ENCODE assay signal across 9 cellular contexts in genomic region chr13:84844473-84844872, GRCh38.
DNase-seq lines count a peak whose midpoint lies in the region; ATAC-seq, FAIRE-seq and TF ChIP-seq lines count a peak whose summit lies in the region.
"Had no signal": no experiment of that assay in that cellular context is flagged by ENCODE, and none has a peak within 500 bp of the region (broad histone marks: within the 10 kb centered on the region; RNA-seq: fewer than 3 reads in every experiment).

No MANE protein-coding gene starts in this region.

- CTCF ChIA-PET in AG04450 (lab: Charles Lee) (interaction anchor here (0.6 to 1.8 kb wide), 6 partner anchors 13 to 1146 kb away, joined by 3 to 7 read pairs (median 3); no protein-coding TSS in a partner anchor), H1 (lab: Charles Lee; ENCODE audit: partially characterized antibody) (interaction anchor here (0.9 to 2.1 kb wide), 15 partner anchors 12 to 1021 kb away, joined by 3 to 7 read pairs (median 4); no protein-coding TSS in a partner anchor)

- no peaks in the 10 kb centered on the region for H3K79me2 ChIP-seq in H9 (ENCODE audit: insufficient read depth, low read length)
- H3K79me2 ChIP-seq in H1 (ENCODE audit: control insufficient read depth in 1 of 2, insufficient read depth in 2 of 2, low read length in 2 of 2) = no peaks in the 10 kb centered on the region

- TF ChIP-seq RAD21 in H1 (IDR thresholded peaks at IDR 0.05 in 1 of 2, conservative IDR thresholded peaks at IDR 0.05 in 1 of 2; ENCODE audit: low read depth in 2 of 2, low read length in 2 of 2) = peak; percentile 73 to 80

- no peak for TF ChIP-seq EP300 in H1 (IDR thresholded peaks at IDR 0.05; ENCODE audit: borderline replicate concordance in 1 of 2, low read depth in 2 of 2, low read length in 2 of 2)

- H3K4me3 Mint-ChIP-seq in H9 = no peak overlapping the region

- H3K4me2 ChIP-seq in H9 (ENCODE audit: insufficient read depth, insufficient read length, low read length) (no peak overlapping the region), H1 (ENCODE audit: insufficient read depth in 1 of 2, low read depth in 2 of 2, low read length in 2 of 2) (no peak overlapping the region)

- no peaks in the 10 kb centered on the region for H3K4me1 ChIP-seq in H9 (ENCODE audit: insufficient read depth, low read length)
- no peaks in the 10 kb centered on the region for H3K4me1 ChIP-seq in H1 (replicated peaks in 1 of 4; ENCODE audit: control insufficient read depth in 3 of 4, insufficient read depth in 4 of 4, low read length in 3 of 4)
- no peaks in the 10 kb centered on the region for H3K4me1 ChIP-seq in right cardiac atrium (ENCODE audit: control insufficient read depth, insufficient read depth, low read length)

- H3K4ac ChIP-seq in H9 (ENCODE audit: low read depth, low read length) (no peak overlapping the region), H1 (replicated peaks; ENCODE audit: insufficient read length, low read depth, low read length) (no peak overlapping the region)

- FAIRE-seq in H1 (lab: Jason Lieb, UNC) = no peak

- H4K5ac ChIP-seq in H9 (ENCODE audit: insufficient read length, low read depth, low read length) (no peak overlapping the region), H1 (ENCODE audit: insufficient read length, low read depth, low read length) (no peak overlapping the region)

- no peaks in the 10 kb centered on the region for H3K36me3 ChIP-seq in H1 (ENCODE audit: control insufficient read depth in 2 of 4, insufficient read depth in 4 of 4, low read length in 3 of 4)
- H3K36me3 ChIP-seq: thoracic aorta had no signal

- no peak overlapping the region for H3K14ac ChIP-seq in H9 (ENCODE audit: insufficient read depth, low read length)
- no peak overlapping the region for H3K14ac ChIP-seq in H1 (ENCODE audit: insufficient read length)

- H3K23me2 ChIP-seq in H9 (ENCODE audit: insufficient read length, low read depth, low read length, poor library complexity, severe bottlenecking) (no peaks in the 10 kb centered on the region), H1 (ENCODE audit: low read depth, low read length) (no peaks in the 10 kb centered on the region)

- H4K8ac ChIP-seq in H9 (replicated peaks; ENCODE audit: insufficient read length, low read depth, low read length) (no peak overlapping the region), H1 (ENCODE audit: extremely low read depth, insufficient read depth, low read length) (no peak overlapping the region)

- no peak overlapping the region for H3K18ac ChIP-seq in H9 (ENCODE audit: insufficient read length, low read depth, low read length)
- no peak overlapping the region for H3K18ac ChIP-seq in H1 (ENCODE audit: extremely low read depth, low read length)

- H2BK15ac ChIP-seq in H9 (ENCODE audit: low read depth, low read length) (no peak overlapping the region), H1 (ENCODE audit: low read length) (no peak overlapping the region)

- H3K27ac ChIP-seq in AG04450 (ENCODE audit: low read depth, low read length) (no peak overlapping the region), H9 (ENCODE audit: insufficient read length, low read depth, low read length) (no peak overlapping the region), H1 (ENCODE audit: low read depth, low read length) (no peak overlapping the region), right cardiac atrium (ENCODE audit: low read length) (no peak overlapping the region)
- H3K27ac ChIP-seq: thoracic aorta had no signal

- no peaks in the 10 kb centered on the region for H3K27me3 ChIP-seq in AG04450 (ENCODE audit: control insufficient read depth, insufficient read depth, low read length)
- no peaks in the 10 kb centered on the region for H3K27me3 ChIP-seq in H9 (ENCODE audit: insufficient read depth, low read length)
- no peaks in the 10 kb centered on the region for H3K27me3 ChIP-seq in H1 (replicated peaks in 1 of 4; ENCODE audit: control insufficient read depth in 3 of 4, extremely low read depth in 1 of 4, insufficient read depth in 3 of 4, low read length in 3 of 4)
- H3K27me3 ChIP-seq in right cardiac atrium (ENCODE audit: control insufficient read depth, insufficient read depth) = no peaks in the 10 kb centered on the region

- no peak for TF ChIP-seq POLR2A in H1 (IDR thresholded peaks at IDR 0.05; ENCODE audit: control extremely low read depth in 1 of 2, low read depth in 2 of 2, low read length in 2 of 2)

- H3K9me3 Mint-ChIP-seq in H9 = peaks cover 6% of the 10 kb centered on the region in 2 experiments; a peak in 3 of 5 replicates

- H2BK120ac ChIP-seq in H9 (ENCODE audit: low read depth, low read length, poor library complexity, severe bottlenecking) = no peak overlapping the region
- no peak overlapping the region for H2BK120ac ChIP-seq in H1 (replicated peaks; ENCODE audit: low read depth, low read length)

- TF ChIP-seq CTCF in AG04450 (IDR thresholded peaks at IDR 0.05; ENCODE audit: low read depth, low read length) (peak; percentile 33), H9 (conservative IDR thresholded peaks at IDR 0.05) (peak; percentile 82), H1 (IDR thresholded peaks at IDR 0.05; ENCODE audit: control extremely low read depth in 1 of 3, insufficient read depth in 1 of 3, low read depth in 1 of 3, low read length in 3 of 3) (peak in 2 of 3 experiments; percentile 31 to 46; a peak in 2 of 4 replicates)

- H2AK5ac ChIP-seq in H9 (ENCODE audit: insufficient read length, low read length) (no peak overlapping the region), H1 (ENCODE audit: low read depth, low read length) (no peak overlapping the region)

- ATAC-seq in GM18868 (IDR thresholded peaks at IDR 0.05; ENCODE audit: unreplicated experiment) (no peak), right cardiac atrium (no peak)

- DNase-seq in AG04450 (ENCODE audit: low read depth, low spot score) = no peak
- no peak for DNase-seq in H9
- peak; percentile 15 for DNase-seq in NCI-H82 treated with DMSO at 0.1 percent for 48 hours (lab: John Stamatoyannopoulos, UW; ENCODE audit: unreplicated experiment)
- DNase-seq in H1 (ENCODE audit: low read depth in 1 of 2, low spot score in 2 of 2) = no peak
- DNase-seq in posterior cingulate gyrus = no peak
- no peak for DNase-seq in activated T-cell treated with anti-CD3 and anti-CD28 coated beads for 4 hours
- no peak for DNase-seq in right cardiac atrium

- no peaks in the 10 kb centered on the region; a peak in 1 of 4 replicates for H3K4me1 Mint-ChIP-seq in H9

- H2BK20ac ChIP-seq in H9 (ENCODE audit: low read depth, low read length, poor library complexity, severe bottlenecking) (no peak overlapping the region), H1 (ENCODE audit: low read length) (no peak overlapping the region)

- H2BK12ac ChIP-seq in H9 (ENCODE audit: insufficient read length, low read depth, low read length) (no peak overlapping the region), H1 (ENCODE audit: low read depth, low read length) (no peak overlapping the region)

- H3K4me3 ChIP-seq in AG04450 (ENCODE audit: low read depth, low read length) (no peak overlapping the region), H1 (ENCODE audit: extremely low read depth in 1 of 4, insufficient read depth in 2 of 4, low read depth in 3 of 4, low read length in 4 of 4) (no peak overlapping the region), right cardiac atrium (ENCODE audit: low read length) (no peak overlapping the region)
- H3K4me3 ChIP-seq: thoracic aorta had no signal

- no peaks in the 10 kb centered on the region for H4K20me1 ChIP-seq in H9 (ENCODE audit: control insufficient read depth, insufficient read depth, insufficient read length)
- H4K20me1 ChIP-seq in H1 (replicated peaks in 1 of 2; ENCODE audit: control insufficient read depth in 1 of 2, insufficient read depth in 2 of 2, low read length in 2 of 2) = no peaks in the 10 kb centered on the region

- no peak overlapping the region for H3K23ac ChIP-seq in H9 (ENCODE audit: insufficient read length, low read depth, low read length)
- H3K23ac ChIP-seq in H1 (ENCODE audit: insufficient read length) = no peak overlapping the region

- H3K56ac ChIP-seq in H9 (ENCODE audit: insufficient read length, low read depth, low read length) (no peak overlapping the region), H1 (replicated peaks; ENCODE audit: insufficient read length, low read depth, low read length) (no peak overlapping the region)

- H3T11ph ChIP-seq in H9 (ENCODE audit: low read length) = no peak overlapping the region

- H3K36me3 Mint-ChIP-seq in H9 (ENCODE audit: insufficient read depth in 1 of 3, low read depth in 3 of 3) = peaks cover 0 to 10% (median 2%) of the 10 kb centered on the region in 3 experiments; a peak in 3 of 7 replicates

- no CpG with 5 or more reads among the region's 1 CpG for WGBS in H9 (ENCODE audit: extremely low coverage, insufficient read length, low lambda C conversion rate)
- 41% methylated on average over 1 of the region's 1 CpG; no CpG with 5 or more reads in 1 of the 2 experiments for WGBS in H1 (ENCODE audit: extremely low coverage in 1 of 2, insufficient coverage in 1 of 2, insufficient read length in 1 of 2, insufficient replicate concordance in 2 of 2, low coverage in 1 of 2, low lambda C conversion rate in 2 of 2, missing lambda C conversion rate in 1 of 2), 2 experiments
- 31% methylated on average over 1 of the region's 1 CpG for WGBS in right cardiac atrium

- H2BK5ac ChIP-seq in H9 (ENCODE audit: insufficient read length, low read length) = no peak overlapping the region
- H2BK5ac ChIP-seq in H1 (ENCODE audit: low read depth, low read length) = no peak overlapping the region

- intact Hi-C loops in posterior cingulate gyrus (cut with DNase I) (no loop called here), right cardiac atrium (cut with DNase I) (no loop called here)

- no peaks in the 10 kb centered on the region for H3K79me1 ChIP-seq in H9 (ENCODE audit: insufficient read depth, low read depth, low read length, poor library complexity, severe bottlenecking)
- no peaks in the 10 kb centered on the region for H3K79me1 ChIP-seq in H1 (ENCODE audit: low read depth, low read length)

- H3K9me3 ChIP-seq in AG04450 (ENCODE audit: control insufficient read depth, insufficient read depth, low read length) = no peaks in the 10 kb centered on the region
- H3K9me3 ChIP-seq in H9 (ENCODE audit: control insufficient read depth, low read depth, low read length) = no peaks in the 10 kb centered on the region
- H3K9me3 ChIP-seq in H1 (ENCODE audit: insufficient read depth in 2 of 2, low read depth in 1 of 2, low read length in 1 of 2) = no peaks in the 10 kb centered on the region
- no peaks in the 10 kb centered on the region for H3K9me3 ChIP-seq in right cardiac atrium (ENCODE audit: control insufficient read depth, low read length)
- H3K9me3 ChIP-seq: thoracic aorta had no signal

- no peak overlapping the region for H2AFZ ChIP-seq in H9 (ENCODE audit: low read length)
- H2AFZ ChIP-seq in H1 (ENCODE audit: low read length) = no peak overlapping the region

- POLR2A ChIA-PET in AG04450 (lab: Yijun Ruan, JAX) = no interaction called here
- POLR2A ChIA-PET in H1 (lab: Charles Lee; ENCODE audit: partially characterized antibody) = no interaction called here

- H3K9ac ChIP-seq in H9 (ENCODE audit: extremely low read depth, insufficient read length, low read length) (no peak overlapping the region), H1 (replicated peaks in 1 of 4; ENCODE audit: extremely low read depth in 1 of 4, low read depth in 3 of 4, low read length in 3 of 4) (no peak overlapping the region)

- no peaks in the 10 kb centered on the region for H3K27me3 Mint-ChIP-seq in H9 (ENCODE audit: low read depth)

- H4K91ac ChIP-seq in H9 (ENCODE audit: insufficient read length, low read depth, low read length) = no peak overlapping the region
- H4K91ac ChIP-seq in H1 (replicated peaks; ENCODE audit: insufficient read length, low read length) = no peak overlapping the region

- no peak overlapping the region for H3K27ac Mint-ChIP-seq in H9
